1 cellular context compared by ENCODE assay signal in the genomic region with DNA sequence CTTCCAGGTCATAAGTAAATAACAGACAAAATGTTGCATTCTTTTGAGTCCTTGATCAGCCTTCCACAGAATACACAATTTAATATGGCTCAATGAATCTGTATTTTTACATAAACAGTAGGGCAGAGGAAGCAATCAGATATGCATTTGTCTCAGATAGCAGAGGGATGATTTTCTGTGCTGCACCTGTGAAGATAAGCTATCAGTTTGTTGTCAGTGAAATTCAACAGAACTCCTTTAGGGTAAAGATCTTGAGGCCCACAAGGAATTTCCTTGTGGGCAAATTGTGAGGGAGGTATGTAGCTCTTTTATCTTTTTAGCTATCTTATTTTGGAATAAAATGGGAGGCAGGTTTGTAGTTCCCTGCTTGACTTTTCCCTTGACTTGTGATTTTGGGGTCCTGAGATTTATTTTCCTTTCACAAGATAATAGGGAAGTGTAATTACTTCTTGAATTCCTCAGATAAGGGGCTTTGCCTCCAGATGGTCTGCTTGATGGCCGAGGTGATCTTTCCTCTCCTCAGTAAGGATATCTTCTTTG.
TF ChIP-seq lines count a peak whose summit lies in the region.

No MANE protein-coding gene starts in this region.

TF ChIP-seq in H1, 55 proteins besides CTCF, POLR2A, EP300 and RAD21:
- no peak for TF ChIP-seq SUZ12 (IDR thresholded peaks at IDR 0.05; ENCODE audit: low read length)
- TF ChIP-seq POU5F1 (IDR thresholded peaks at IDR 0.05; ENCODE audit: low read depth, low read length) = no peak
- TF ChIP-seq HDAC2 (IDR thresholded peaks at IDR 0.05; ENCODE audit: borderline replicate concordance in 1 of 2, low read depth in 2 of 2, low read length in 2 of 2) = no peak
TF ChIP-seq in H1: peak in this region for 0.
